In genomic region chr11:65134240-65134951, GRCh38 we compare ENCODE assay signal across 1 cellular context.
A peak's percentile ranks its signal among the peaks of the same experiment; 100 is the strongest.
TF ChIP-seq lines count a peak whose summit lies in the region.

SYVN1 (minus strand) TSS chr11:65134519; CDS start chr11:65133601, 918 bp downstream.

TF ChIP-seq in IMR-90, 13 proteins besides CTCF, POLR2A, EP300 and RAD21 (continued from another document):
- TF ChIP-seq, protein P1, sequence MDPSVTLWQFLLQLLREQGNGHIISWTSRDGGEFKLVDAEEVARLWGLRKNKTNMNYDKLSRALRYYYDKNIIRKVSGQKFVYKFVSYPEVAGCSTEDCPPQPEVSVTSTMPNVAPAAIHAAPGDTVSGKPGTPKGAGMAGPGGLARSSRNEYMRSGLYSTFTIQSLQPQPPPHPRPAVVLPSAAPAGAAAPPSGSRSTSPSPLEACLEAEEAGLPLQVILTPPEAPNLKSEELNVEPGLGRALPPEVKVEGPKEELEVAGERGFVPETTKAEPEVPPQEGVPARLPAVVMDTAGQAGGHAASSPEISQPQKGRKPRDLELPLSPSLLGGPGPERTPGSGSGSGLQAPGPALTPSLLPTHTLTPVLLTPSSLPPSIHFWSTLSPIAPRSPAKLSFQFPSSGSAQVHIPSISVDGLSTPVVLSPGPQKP (IDR thresholded peaks at IDR 0.05; ENCODE audit: borderline replicate concordance, low read depth, low read length): peak; percentile 39; the same call in 1 of the 2 replicates
- TF ChIP-seq BHLHE40 (IDR thresholded peaks at IDR 0.05; ENCODE audit: low read depth, low read length): peak; percentile 92
